ENCODE assay signal across 17 cellular contexts in genomic region chr9:77427256-77427927, GRCh38.
DNase-seq lines count a peak whose midpoint lies in the region; ATAC-seq and TF ChIP-seq lines count a peak whose summit lies in the region.
"Had no signal": no experiment of that assay in that cellular context is flagged by ENCODE, and none has a peak within 500 bp of the region (broad histone marks: within the 10 kb centered on the region; RNA-seq: fewer than 3 reads in every experiment).

No MANE protein-coding gene starts in this region.

- no peak overlapping the region for H3K4me3 ChIP-seq in lung
- no peak overlapping the region for H3K4me3 ChIP-seq in upper lobe of right lung
- H3K4me3 ChIP-seq in trophoblast cell (ENCODE audit: low read depth, low read length): no peak overlapping the region
- H3K4me3 ChIP-seq: PC-9 had no signal

- WGBS in lung, 2 donors: 43 to 44% methylated on average over 7 of the region's 7 CpGs
- no CpG with 5 or more reads among the region's 7 CpGs for WGBS in trophoblast cell (ENCODE audit: extremely low coverage, insufficient coverage, insufficient read length)

- ATAC-seq in Right ventricle myocardium superior (ENCODE audit: poor library complexity) (peak; percentile 39), left ventricle myocardium superior (no peak), lung (ENCODE audit: insufficient read depth, low FRiP score) (peak; percentile 63), upper lobe of right lung (peak; percentile 48)
- no peak for ATAC-seq in activated naive CD8-positive, alpha-beta T cell treated with anti-CD3 and anti-CD28 coated beads, Interleukin-2, amount 50 U/mL, for 24 hours

- H2BK120ac ChIP-seq in trophoblast cell (ENCODE audit: insufficient read depth, low read length, poor library complexity): no peak overlapping the region

- no peak overlapping the region for H3K18ac ChIP-seq in trophoblast cell (ENCODE audit: low read length)

- H3K27ac ChIP-seq in lung (ENCODE audit: low read depth in 1 of 2, low read length in 1 of 2) (peak overlapping the region in 1 of 2 donors; percentile 58), upper lobe of right lung (peak overlapping the region; percentile 40), trophoblast cell (ENCODE audit: low read depth, low read length) (no peak overlapping the region)
- H3K27ac ChIP-seq: 22Rv1, PC-9 had no signal

- H3K27me3 Mint-ChIP-seq in activated naive CD8-positive, alpha-beta T cell treated with anti-CD3 and anti-CD28 coated beads, Interleukin-2, amount 50 U/mL, for 24 hours: no peaks in the 10 kb centered on the region
- H3K27me3 Mint-ChIP-seq: IgD-negative memory B cell had no signal

- H3K27me3 ChIP-seq in lung (ENCODE audit: control insufficient read depth, insufficient read depth): no peaks in the 10 kb centered on the region
- H3K27me3 ChIP-seq in upper lobe of right lung: no peaks in the 10 kb centered on the region
- H3K27me3 ChIP-seq in trophoblast cell (ENCODE audit: insufficient read depth, low read length): no peaks in the 10 kb centered on the region

- H3K4me3 Mint-ChIP-seq in activated naive CD8-positive, alpha-beta T cell treated with anti-CD3 and anti-CD28 coated beads, Interleukin-2, amount 50 U/mL, for 24 hours: no peak overlapping the region
- H3K4me3 Mint-ChIP-seq: IgD-negative memory B cell had no signal

- H3K4me1 ChIP-seq in lung (ENCODE audit: control insufficient read depth in 2 of 2, insufficient read depth in 2 of 2, low read length in 2 of 2) (peaks cover 0 to 5% of the 10 kb centered on the region in 2 donors), upper lobe of right lung (peaks cover 6% of the 10 kb centered on the region), trophoblast cell (ENCODE audit: control insufficient read depth in 1 of 2, insufficient read depth in 2 of 2, low read length in 2 of 2) (peaks cover 0 to 4% of the 10 kb centered on the region in 2 experiments)

- no peak overlapping the region for H3K4ac ChIP-seq in trophoblast cell (ENCODE audit: low read depth, low read length)

- no peak overlapping the region for H2AFZ ChIP-seq in trophoblast cell (ENCODE audit: insufficient read depth, low read length, poor library complexity)
- H2AFZ ChIP-seq: PC-9 had no signal

- no peaks in the 10 kb centered on the region for H3K79me2 ChIP-seq in trophoblast cell (ENCODE audit: control insufficient read depth, insufficient read depth, low read length, poor library complexity)

- no peaks in the 10 kb centered on the region for H3K79me1 ChIP-seq in trophoblast cell (ENCODE audit: low read length)

- no peak overlapping the region for H2BK5ac ChIP-seq in trophoblast cell (ENCODE audit: low read depth, low read length, poor library complexity)

- H3K14ac ChIP-seq in trophoblast cell (ENCODE audit: low read length): no peak overlapping the region

- no peak overlapping the region for H3K27ac Mint-ChIP-seq in activated naive CD8-positive, alpha-beta T cell treated with anti-CD3 and anti-CD28 coated beads, Interleukin-2, amount 50 U/mL, for 24 hours
- H3K27ac Mint-ChIP-seq: IgD-negative memory B cell had no signal

- intact Hi-C loops in Right ventricle myocardium superior (cut with DNase I) (no loop called here), left ventricle myocardium superior (cut with micrococcal nuclease) (no loop called here), upper lobe of right lung (cut with DNase I) (no loop called here)

- no peaks in the 10 kb centered on the region for H3K36me3 ChIP-seq in lung (ENCODE audit: control insufficient read depth in 2 of 2, insufficient read depth in 2 of 2, low read length in 2 of 2)
- H3K36me3 ChIP-seq in upper lobe of right lung: no peaks in the 10 kb centered on the region
- H3K36me3 ChIP-seq in trophoblast cell (ENCODE audit: control insufficient read depth in 1 of 2, insufficient read depth in 2 of 2, low read length in 2 of 2): no peaks in the 10 kb centered on the region

- H3K9ac ChIP-seq in trophoblast cell (ENCODE audit: low read length): no peak overlapping the region
- H3K9ac ChIP-seq: SK-N-SH had no signal

- H2AK5ac ChIP-seq in trophoblast cell (ENCODE audit: low read length): no peak overlapping the region

- no peak overlapping the region for H4K91ac ChIP-seq in trophoblast cell (ENCODE audit: low read depth, low read length)

- no peak overlapping the region for H4K8ac ChIP-seq in trophoblast cell (ENCODE audit: low read depth, low read length)

- no peak overlapping the region for H4K12ac ChIP-seq in trophoblast cell (ENCODE audit: low read depth, low read length)

- TF ChIP-seq CTCF in lung (IDR thresholded peaks at IDR 0.05; ENCODE audit: control extremely low read depth, extremely low read depth): no peak
- no peak for TF ChIP-seq CTCF in upper lobe of right lung (IDR thresholded peaks at IDR 0.05)

- peaks cover 4% of the 10 kb centered on the region for H3K9me3 Mint-ChIP-seq in activated naive CD8-positive, alpha-beta T cell treated with anti-CD3 and anti-CD28 coated beads, Interleukin-2, amount 50 U/mL, for 24 hours

- H3K9me3 ChIP-seq in lung (ENCODE audit: control insufficient read depth in 2 of 2, insufficient read depth in 1 of 2, low read length in 1 of 2): no peaks in the 10 kb centered on the region
- no peaks in the 10 kb centered on the region for H3K9me3 ChIP-seq in upper lobe of right lung
- peaks cover 1% of the 10 kb centered on the region for H3K9me3 ChIP-seq in trophoblast cell (ENCODE audit: insufficient read depth, low read depth, low read length)
- H3K9me3 ChIP-seq: SK-N-SH had no signal

- H3K4me2 ChIP-seq in trophoblast cell (ENCODE audit: low read length): no peak overlapping the region
- H3K4me2 ChIP-seq: PC-9, SK-N-SH had no signal

- no peaks in the 10 kb centered on the region for H3K4me1 Mint-ChIP-seq in activated naive CD8-positive, alpha-beta T cell treated with anti-CD3 and anti-CD28 coated beads, Interleukin-2, amount 50 U/mL, for 24 hours
- H3K4me1 Mint-ChIP-seq: IgD-negative memory B cell had no signal

- H3K36me3 Mint-ChIP-seq in activated naive CD8-positive, alpha-beta T cell treated with anti-CD3 and anti-CD28 coated beads, Interleukin-2, amount 50 U/mL, for 24 hours (ENCODE audit: low read depth): no peaks in the 10 kb centered on the region
- H3K36me3 Mint-ChIP-seq: IgD-negative memory B cell had no signal

- DNase-seq in NCI-H1105 treated with DMSO at 0.1 percent for 48 hours (lab: John Stamatoyannopoulos, UW): peak; percentile 17
- no peak for DNase-seq in NCI-H1105 (lab: John Stamatoyannopoulos, UW)
- no peak for DNase-seq in Right ventricle myocardium superior
- DNase-seq in left ventricle myocardium superior: no peak
- peak; percentile 45 for DNase-seq in lung (ENCODE audit: low spot score)
- DNase-seq in upper lobe of right lung: no peak
- no peak for DNase-seq in trophoblast cell
- no peak for DNase-seq in activated naive CD8-positive, alpha-beta T cell treated with anti-CD3 and anti-CD28 coated beads, Interleukin-2, amount 50 U/mL, for 24 hours
- DNase-seq: C1 segment of cervical spinal cord, HCEC 1CT, NCI-H1694, NCI-H2107, NCI-H446 treated with DMSO at 0.1 percent for 48 hours, PC-9, SK-N-SH had no signal

- H2BK12ac ChIP-seq in trophoblast cell (ENCODE audit: low read length): no peak overlapping the region

- no peak overlapping the region for H3K23ac ChIP-seq in trophoblast cell (ENCODE audit: low read length)

Comparison
In these comparisons a context has a peak if more than half of its experiments do, and no peak if none do; other contexts are left out.
1. DNase-seq: peak in NCI-H1105 treated with DMSO at 0.1 percent for 48 hours (single experiment) and lung (single experiment); none in NCI-H1105 (single experiment), Right ventricle myocardium superior (single experiment), left ventricle myocardium superior (single experiment), upper lobe of right lung (single experiment), trophoblast cell (0 of 2) and activated naive CD8-positive, alpha-beta T cell treated with anti-CD3 and anti-CD28 coated beads, Interleukin-2, amount 50 U/mL, for 24 hours (single experiment).
2. ATAC-seq: peak in Right ventricle myocardium superior (single experiment), lung (single experiment) and upper lobe of right lung (single experiment); none in left ventricle myocardium superior (single experiment) and activated naive CD8-positive, alpha-beta T cell treated with anti-CD3 and anti-CD28 coated beads, Interleukin-2, amount 50 U/mL, for 24 hours (single experiment).